Comparison of ENCODE assay signal across 9 cellular contexts in the genomic region with DNA sequence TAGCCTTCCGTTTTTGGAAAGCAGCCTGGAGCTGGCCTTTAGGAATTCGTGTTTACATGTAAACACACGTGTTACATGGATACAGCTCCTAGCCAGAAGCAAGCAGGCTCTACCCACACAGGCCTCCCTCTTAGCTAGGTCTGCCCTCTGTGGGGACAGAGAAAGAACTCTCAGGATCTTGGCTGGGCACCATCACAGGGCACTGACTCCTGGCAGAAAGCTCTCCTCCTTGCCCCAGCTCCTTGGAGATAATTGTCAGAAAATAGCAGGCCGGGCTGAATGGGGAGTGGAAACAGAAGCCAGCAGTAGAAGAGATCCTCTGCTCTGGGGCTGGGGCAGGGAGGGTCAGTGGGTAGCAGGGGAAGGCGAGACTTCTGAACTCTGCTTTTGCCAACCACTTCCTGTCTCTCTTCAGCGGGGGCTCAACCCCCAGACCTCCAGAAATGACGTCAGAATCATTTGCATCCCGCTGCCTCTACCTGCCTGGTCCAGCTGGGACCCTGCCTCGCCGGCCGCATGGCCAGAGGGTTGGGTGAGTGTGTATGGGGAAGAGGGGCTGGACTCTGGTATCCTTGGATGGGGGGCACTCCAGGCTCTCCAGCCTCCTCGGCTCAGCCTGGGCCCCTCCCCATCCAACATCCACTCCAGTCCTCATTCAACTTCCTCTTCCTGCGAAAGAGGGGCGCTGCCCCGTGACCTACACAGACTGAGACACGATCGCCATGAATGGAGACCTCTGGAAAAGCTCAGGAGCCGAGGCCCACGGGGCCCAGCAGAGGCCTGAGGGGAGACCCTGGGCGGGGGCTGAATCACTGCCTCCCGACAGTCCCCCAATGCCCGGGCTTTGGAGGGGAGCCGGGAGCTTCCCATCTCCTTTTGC. TPM values are rescaled to one million over a fixed set of nuclear protein-coding genes. Genes with fewer than 3 reads are reported as not detected.
DNase-seq lines count a peak whose midpoint lies in the region; ATAC-seq and TF ChIP-seq lines count a peak whose summit lies in the region.
"Had no signal": no experiment of that assay in that cellular context is flagged by ENCODE, and none has a peak within 500 bp of the region (broad histone marks: within the 10 kb centered on the region; RNA-seq: fewer than 3 reads in every experiment).

No MANE protein-coding gene starts in this region.

- no peaks in the 10 kb centered on the region for H3K27me3 ChIP-seq in MG63
- H3K27me3 ChIP-seq in ectodermal cell (ENCODE audit: control insufficient read depth, insufficient read depth, low read length, poor library complexity, severe bottlenecking), result peaks cover 100% of the 10 kb centered on the region

- H3K4me1 Mint-ChIP-seq in natural killer cell, result peaks cover 36 to 44% of the 10 kb centered on the region in 2 donors

- H3K36me3 ChIP-seq in MG63, result no peaks in the 10 kb centered on the region; the same call in 1 of the 2 replicates
- no peaks in the 10 kb centered on the region for H3K36me3 ChIP-seq in ectodermal cell (ENCODE audit: control insufficient read depth, insufficient read depth, low read length)

- peak overlapping the region; percentile 63 to 71 for H3K27ac Mint-ChIP-seq in natural killer cell

- TF ChIP-seq CTCF in GM12875 (IDR thresholded peaks at IDR 0.05; ENCODE audit: borderline replicate concordance, insufficient read depth, low read depth, low read length) (no peak), natural killer cell (IDR thresholded peaks at IDR 0.05) (no peak)

- H3K36me3 Mint-ChIP-seq in natural killer cell, result no peaks in the 10 kb centered on the region

- intact Hi-C loops in natural killer cell (cut with micrococcal nuclease), result no loop called here

- no peak for DNase-seq in MG63
- DNase-seq in natural killer cell, result no peak
- no peak for DNase-seq in stimulated activated CD4-positive, alpha-beta T cell treated with anti-CD3 and anti-CD28 coated beads, Interleukin-4, amount 100 ng/mL, for 24 hours
- no peak for DNase-seq in NCI-H2107 (lab: John Stamatoyannopoulos, UW)

- H3K4me3 ChIP-seq in GM12875 (ENCODE audit: low read depth, low read length) (peak overlapping the region; percentile 90), MG63 (peak overlapping the region; percentile 39), ectodermal cell (ENCODE audit: insufficient read depth, low read depth, low read length) (peak overlapping the region; percentile 24)

- peaks cover 3% of the 10 kb centered on the region for H3K4me1 ChIP-seq in ectodermal cell (ENCODE audit: control insufficient read depth, insufficient read depth, low read length)

- H3K9me3 Mint-ChIP-seq in natural killer cell, result no peaks in the 10 kb centered on the region

- H3K9me3 ChIP-seq in MG63 (no peaks in the 10 kb centered on the region), ectodermal cell (ENCODE audit: control insufficient read depth, low read length) (no peaks in the 10 kb centered on the region)

- WGBS in ectodermal cell, 2 experiments, result 4 to 5% methylated on average over 23 of the region's 23 CpGs

- H3K4me3 Mint-ChIP-seq in natural killer cell, result peak overlapping the region; percentile 76

- H3K27ac ChIP-seq in ectodermal cell (ENCODE audit: insufficient read depth, low read depth, low read length, poor library complexity, severe bottlenecking), result no peak overlapping the region

- H3K27me3 Mint-ChIP-seq in natural killer cell (ENCODE audit: low read depth in 2 of 2), result peaks cover 65 to 74% of the 10 kb centered on the region in 2 donors

- ATAC-seq in GM21529 (IDR thresholded peaks at IDR 0.05; ENCODE audit: unreplicated experiment) (peak; percentile 74), natural killer cell (peak; percentile 70 to 75 (median 73)), HG03342 (IDR thresholded peaks at IDR 0.05; ENCODE audit: unreplicated experiment) (no peak)

RNA-seq across cellular contexts. Expression of gene HOXC4, which starts 0.7 kb away (rescaled TPM):
- total RNA-seq in MG63 (2014; rRNA removed; shearing (Covaris generic); ENCODE audit: low replicate concordance), result 2.3 and 5.2 TPM in 2 replicates
- 2.0 TPM for polyA plus RNA-seq in ectodermal cell (2013, experiment 1 of 4)
- 0.82 TPM for polyA plus RNA-seq in ectodermal cell (2013, experiment 2 of 4)
- 4.9 TPM for polyA plus RNA-seq in ectodermal cell (2013, experiment 3 of 4)
- 3.7 TPM for polyA plus RNA-seq in ectodermal cell (2013, experiment 4 of 4)
- 1 to 10 TPM in 2 of 3 donors, under 1 TPM in 1; 0.95 to 3.2 (median 1.8) TPM for total RNA-seq in natural killer cell

RNA-seq across cellular contexts. Expression of gene HOXC5, which starts 20.1 kb away (rescaled TPM):
- not detected in 2 replicates for total RNA-seq in MG63 (2014; rRNA removed; shearing (Covaris generic); ENCODE audit: low replicate concordance)
- polyA plus RNA-seq in ectodermal cell (2013, experiment 1 of 4), result 0.24 TPM
- polyA plus RNA-seq in ectodermal cell (2013, experiment 2 of 4), result not detected
- polyA plus RNA-seq in ectodermal cell (2013, experiment 3 of 4), result 0.53 TPM
- 0.12 TPM for polyA plus RNA-seq in ectodermal cell (2013, experiment 4 of 4)
- under 1 TPM in 1 of 3 donors, not detected in 2; 0.20 TPM for total RNA-seq in natural killer cell
- total RNA-seq: activated CD8-positive, alpha-beta memory T cell treated with anti-CD3 and anti-CD28 coated beads for 36 hours had no signal

RNA-seq across cellular contexts. Expression of gene HOXC6, which starts 24.7 kb away (rescaled TPM):
- 4.9 and 5.3 TPM in 2 replicates for total RNA-seq in MG63 (2014; rRNA removed; shearing (Covaris generic); ENCODE audit: low replicate concordance)
- polyA plus RNA-seq in ectodermal cell (2013, experiment 1 of 4), result 0.76 TPM
- 0.60 TPM for polyA plus RNA-seq in ectodermal cell (2013, experiment 2 of 4)
- polyA plus RNA-seq in ectodermal cell (2013, experiment 3 of 4), result 2.3 TPM
- 1.8 TPM for polyA plus RNA-seq in ectodermal cell (2013, experiment 4 of 4)
- not detected for total RNA-seq in natural killer cell
- total RNA-seq: activated CD8-positive, alpha-beta memory T cell treated with anti-CD3 and anti-CD28 coated beads for 36 hours had no signal

RNA-seq across cellular contexts. Expression of gene HOXC8, which starts 44.2 kb away (rescaled TPM):
- total RNA-seq in MG63 (2014; rRNA removed; shearing (Covaris generic); ENCODE audit: low replicate concordance), result 0.10 and 0.13 TPM in 2 replicates
- 0.28 TPM for polyA plus RNA-seq in ectodermal cell (2013, experiment 1 of 4)
- polyA plus RNA-seq in ectodermal cell (2013, experiment 2 of 4), result 0.16 TPM
- 0.96 TPM for polyA plus RNA-seq in ectodermal cell (2013, experiment 3 of 4)
- 0.57 TPM for polyA plus RNA-seq in ectodermal cell (2013, experiment 4 of 4)
- not detected for total RNA-seq in natural killer cell
- total RNA-seq: activated CD8-positive, alpha-beta memory T cell treated with anti-CD3 and anti-CD28 coated beads for 36 hours had no signal

RNA-seq across cellular contexts. Expression of gene HOXC9, which starts 53.0 kb away (rescaled TPM):
- total RNA-seq in MG63 (2014; rRNA removed; shearing (Covaris generic); ENCODE audit: low replicate concordance), result 1.9 and 7.9 TPM in 2 replicates
- polyA plus RNA-seq in ectodermal cell (2013, experiment 1 of 4), result not detected
- not detected for polyA plus RNA-seq in ectodermal cell (2013, experiment 2 of 4)
- polyA plus RNA-seq in ectodermal cell (2013, experiment 3 of 4), result 0.37 TPM
- 0.32 TPM for polyA plus RNA-seq in ectodermal cell (2013, experiment 4 of 4)
- not detected for total RNA-seq in natural killer cell
- total RNA-seq: activated CD8-positive, alpha-beta memory T cell treated with anti-CD3 and anti-CD28 coated beads for 36 hours had no signal

Comparison
In these comparisons a context has a peak if more than half of its experiments do, and no peak if none do; other contexts are left out.
1. H3K4me3 ChIP-seq: peak in every context shown above with its lines; median percentile 90 in GM12875; 39 in MG63; 24 in ectodermal cell.